In the genomic region with DNA sequence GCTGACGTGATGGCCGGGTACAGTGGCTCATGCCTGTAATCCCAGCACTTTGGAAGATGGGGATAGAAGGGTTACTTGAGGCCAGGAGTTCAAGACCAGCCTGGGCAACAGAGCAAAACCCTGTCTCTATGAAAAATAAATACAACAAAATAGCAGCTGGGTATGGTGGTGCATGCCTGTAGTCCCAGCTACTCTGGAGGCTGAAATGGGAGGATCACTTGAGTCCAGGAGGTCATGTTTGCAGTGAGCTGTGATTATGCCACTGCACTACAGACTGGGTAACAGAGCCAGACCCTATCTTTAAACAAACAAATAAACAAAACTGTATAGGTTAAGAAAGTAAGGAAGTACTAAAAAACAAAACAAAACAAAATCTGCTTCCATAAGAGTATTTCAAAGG, we compare ENCODE assay signal across 8 cellular contexts.
"Had no signal": no experiment of that assay in that cellular context is flagged by ENCODE, and none has a peak within 500 bp of the region (broad histone marks: within the 10 kb centered on the region; RNA-seq: fewer than 3 reads in every experiment).

No MANE protein-coding gene starts in this region.

- DNase-seq: GDM1, GF-D8 had no signal

- FAIRE-seq: G401.6, GM12878, GM12891, GM12892, GM18507, GM19239 had no signal

- ATAC-seq: GM12878 had no signal

- H3K4me3 ChIP-seq: GM12878 had no signal
